ENCODE assay signal across 11 cellular contexts in genomic region chr11:46322759-46323158, GRCh38. TPM values are rescaled to one million over a fixed set of nuclear protein-coding genes. Genes with fewer than 3 reads are reported as not detected.
DNase-seq lines count a peak whose midpoint lies in the region; ATAC-seq and TF ChIP-seq lines count a peak whose summit lies in the region.
"Had no signal": no experiment of that assay in that cellular context is flagged by ENCODE, and none has a peak within 500 bp of the region (broad histone marks: within the 10 kb centered on the region; RNA-seq: fewer than 3 reads in every experiment).

No MANE protein-coding gene starts in this region.

- ATAC-seq in SK-N-SH treated with all-trans-retinoic acid at 6 μM for 48 hours (peak; percentile 25; the same call in 2 of the 3 replicates), HG02623 (IDR thresholded peaks at IDR 0.05; ENCODE audit: unreplicated experiment) (no peak), HG03196 (IDR thresholded peaks at IDR 0.05; ENCODE audit: unreplicated experiment) (no peak)
- ATAC-seq: effector memory CD8-positive, alpha-beta T cell had no signal

- H3K4me3 ChIP-seq in fibroblast of villous mesenchyme (ENCODE audit: low read depth, low read length): no peak overlapping the region

- TF ChIP-seq CTCF in GM20000 (IDR thresholded peaks at IDR 0.05; ENCODE audit: extremely low read depth, missing control alignments) (peak; percentile 23), fibroblast of villous mesenchyme (IDR thresholded peaks at IDR 0.05; ENCODE audit: insufficient read depth, low read depth, low read length) (peak; percentile 58), GM13976 (IDR thresholded peaks at IDR 0.05; ENCODE audit: borderline replicate concordance, control extremely low read depth, extremely low read depth, insufficient read depth, missing control alignments) (no peak)

- in situ Hi-C loops in ACHN (cut with HindIII; ENCODE audit: low pct_ligation_motif_present, low pct_unique_long_range_greater_than_20kb, low sequenced_read_pairs): no loop called here
- in situ Hi-C loops in GM13976 (cut with MboI; ENCODE audit: low sequenced_read_pairs, unreplicated experiment): no loop called here

- DNase-seq in ACHN: peak; percentile 37
- DNase-seq in GM20000 (ENCODE audit: low spot score): no peak
- DNase-seq in fibroblast of villous mesenchyme (ENCODE audit: low read depth): peak; percentile 56
- no peak for DNase-seq in NCI-H1694 (lab: John Stamatoyannopoulos, UW)
- DNase-seq in GM13976 (ENCODE audit: low spot score): no peak
- DNase-seq: effector memory CD8-positive, alpha-beta T cell; NCI-H510A treated with DMSO at 0.1 percent for 48 hours; T-helper 9 cell had no signal

TF ChIP-seq in SK-N-SH treated with all-trans-retinoic acid at 6 μM for 48 hours, 23 proteins besides CTCF, POLR2A, EP300 and RAD21:
- TF ChIP-seq BACH2 (CRISPR knock-in tag; IDR thresholded peaks at IDR 0.05; ENCODE audit: borderline replicate concordance) (no peak), ZC3H10 (CRISPR knock-in tag; IDR thresholded peaks at IDR 0.05) (no peak), SNAI2 (CRISPR knock-in tag; IDR thresholded peaks at IDR 0.05) (no peak), POU6F1 (CRISPR knock-in tag; IDR thresholded peaks at IDR 0.05; ENCODE audit: borderline replicate concordance, low read depth) (no peak), ARNTL (CRISPR knock-in tag; IDR thresholded peaks at IDR 0.05; ENCODE audit: borderline replicate concordance, low read depth) (no peak)
TF ChIP-seq in SK-N-SH treated with all-trans-retinoic acid at 6 μM for 48 hours: peak in this region for 0.

RNA-seq across cellular contexts. Expression of gene DGKZ, which starts 24.5 kb away (rescaled TPM):
- total RNA-seq in fibroblast of villous mesenchyme: 50.1 and 63.1 TPM in 2 replicates

RNA-seq across cellular contexts. Expression of gene CREB3L1, which starts 45.3 kb away (rescaled TPM):
- 40.6 and 66.7 TPM in 2 replicates for total RNA-seq in fibroblast of villous mesenchyme

RNA-seq across cellular contexts. Expression of gene MDK, which starts 58.7 kb away (rescaled TPM):
- total RNA-seq in fibroblast of villous mesenchyme: 11.7 and 30.0 TPM in 2 replicates

Comparison
In these comparisons a context has a peak if more than half of its experiments do, and no peak if none do; other contexts are left out.
1. DNase-seq: peak in ACHN (single experiment) and fibroblast of villous mesenchyme (single experiment); none in GM20000 (single experiment), NCI-H1694 (single experiment) and GM13976 (single experiment).